In the genomic region with DNA sequence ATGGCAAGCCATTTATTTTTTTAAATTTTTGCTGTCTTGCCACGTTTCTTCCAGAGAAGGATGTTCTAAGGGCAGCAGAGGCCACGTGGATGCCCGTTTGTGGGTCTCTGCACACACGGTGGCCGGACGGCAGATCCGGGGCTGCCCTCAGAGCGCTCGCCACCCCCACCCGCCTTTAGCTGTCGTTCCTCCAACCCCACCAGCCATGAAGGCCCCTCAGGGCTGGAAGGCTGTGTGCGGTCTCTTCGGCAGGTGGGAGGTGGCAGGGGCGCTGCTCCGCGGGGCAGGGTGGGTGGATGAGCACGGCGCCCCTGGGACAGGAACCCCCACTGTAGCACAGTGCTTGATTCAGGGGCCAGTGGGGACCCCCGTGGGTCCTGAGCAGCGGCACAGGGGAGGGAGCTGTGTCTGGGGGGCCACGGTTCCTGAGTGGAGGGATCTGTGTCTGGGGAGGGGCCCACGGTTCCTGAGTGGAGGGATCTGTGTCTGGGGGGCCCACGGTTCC, we compare ENCODE assay signal across 19 cellular contexts. TPM values are rescaled to one million over a fixed set of nuclear protein-coding genes. Genes with fewer than 3 reads are reported as not detected.
DNase-seq lines count a peak whose midpoint lies in the region; ATAC-seq, FAIRE-seq and TF ChIP-seq lines count a peak whose summit lies in the region.
"Had no signal": no experiment of that assay in that cellular context is flagged by ENCODE, and none has a peak within 500 bp of the region (broad histone marks: within the 10 kb centered on the region; RNA-seq: fewer than 3 reads in every experiment).

No MANE protein-coding gene starts in this region.

- no peak for TF ChIP-seq CTCF in Caco-2 (IDR thresholded peaks at IDR 0.05; ENCODE audit: insufficient read depth in 1 of 2, low read depth in 1 of 2, low read length in 1 of 2, severe bottlenecking in 1 of 2, unreplicated experiment in 1 of 2)
- TF ChIP-seq CTCF in K562 (IDR thresholded peaks at IDR 0.05 in 2 of 3, conservative IDR thresholded peaks at IDR 0.05 in 1 of 3; ENCODE audit: insufficient read depth in 2 of 3, low read depth in 1 of 3, low read length in 3 of 3): no peak

- H3K27ac Mint-ChIP-seq in Caco-2 (ENCODE audit: unreplicated experiment): peak overlapping the region; percentile 76
- H3K27ac Mint-ChIP-seq: B cell had no signal

- H3K4me1 ChIP-seq in BLaER1 (peaks cover 83% of the 10 kb centered on the region), Caco-2 (peaks cover 59% of the 10 kb centered on the region), K562 (replicated peaks in 1 of 2; ENCODE audit: control insufficient read depth in 2 of 2, insufficient read depth in 2 of 2, low read length in 2 of 2) (peaks cover 40 to 96% of the 10 kb centered on the region in 2 experiments), small intestine (ENCODE audit: control insufficient read depth in 2 of 2, insufficient read depth in 1 of 2, low read depth in 1 of 2, low read length in 1 of 2) (peaks cover 5 to 6% of the 10 kb centered on the region in 2 donors)

- H3K27ac ChIP-seq in BLaER1 (peak overlapping the region; percentile 75; the same call in 1 of the 2 replicates), K562 (ENCODE audit: extremely low read depth, low read depth, low read length) (no peak overlapping the region), small intestine (ENCODE audit: low read depth in 1 of 2, low read length in 1 of 2) (peak overlapping the region; percentile 93 to 97)
- H3K27ac ChIP-seq: C4-2B, HL-60 had no signal

- H3K9me3 Mint-ChIP-seq in Caco-2 (ENCODE audit: unreplicated experiment): no peaks in the 10 kb centered on the region
- H3K9me3 Mint-ChIP-seq: CD4-positive, alpha-beta T cell; IgD-negative memory B cell had no signal

- CTCF ChIA-PET in Caco-2 (lab: Charles Lee) (no interaction called here), K562 (lab: Yijun Ruan, JAX; ENCODE audit: low intra/inter-chr PET ratio) (no interaction called here)

- in situ Hi-C loops in K562 (cut with MboI): no loop called here

- H3K4me3 Mint-ChIP-seq in Caco-2 (ENCODE audit: unreplicated experiment): no peak overlapping the region
- H3K4me3 Mint-ChIP-seq: B cell; CD4-positive, alpha-beta T cell had no signal

- no peak for TF ChIP-seq RAD21 in K562 (CRISPR knock-in tag; conservative IDR thresholded peaks at IDR 0.05 in 1 of 2, IDR thresholded peaks at IDR 0.05 in 1 of 2)

- 93% methylated on average over 9 of the region's 23 CpGs for WGBS in K562 (ENCODE audit: insufficient coverage, low coverage, missing lambda C conversion rate)
- 75 to 78% (median 78%) methylated on average over 22 to 23 of the region's 23 CpGs for WGBS in small intestine, 3 donors

- H3K36me3 Mint-ChIP-seq in Caco-2 (ENCODE audit: insufficient read depth, unreplicated experiment): peaks cover 56% of the 10 kb centered on the region
- H3K36me3 Mint-ChIP-seq: IgD-negative memory B cell had no signal

- DNase-seq in Caco-2: no peak
- DNase-seq in K562 (ENCODE audit: extremely low read depth in 1 of 4, low spot score in 3 of 4): no peak
- DNase-seq in small intestine: no peak
- DNase-seq in DMS53 treated with DMSO at 0.1 percent for 48 hours (lab: John Stamatoyannopoulos, UW; ENCODE audit: unreplicated experiment): no peak
- DNase-seq: CD4-positive, alpha-beta T cell; DMS153; DMS79 treated with DMSO at 0.1 percent for 48 hours; GF-D8; GOT3; H7; KG1 had no signal

- H3K4me3 ChIP-seq in BLaER1 (no peak overlapping the region), Caco-2 (ENCODE audit: low read depth, low read length) (no peak overlapping the region), K562 (no peak overlapping the region), small intestine (ENCODE audit: low read depth in 1 of 2, low read length in 2 of 2) (no peak overlapping the region)

- H3K9ac ChIP-seq in BLaER1 (0 out of 2 replicates have a peak overlapping the region, but pooled peaks have one; percentile 8), K562 (ENCODE audit: insufficient read depth in 1 of 2, low read depth in 2 of 2, low read length in 2 of 2) (no peak overlapping the region)

- H3K4me1 Mint-ChIP-seq in Caco-2 (ENCODE audit: low read depth, unreplicated experiment): peaks cover 31% of the 10 kb centered on the region
- H3K4me1 Mint-ChIP-seq: B cell had no signal

- BruUV-seq in Caco-2 (replicated peaks; lab: Mats Ljungman, UMichigan): no TSS peak
- no TSS peak for BruUV-seq in K562 (replicated peaks; lab: Mats Ljungman, UMichigan)

- H4K20me1 ChIP-seq in BLaER1: peaks cover 68% of the 10 kb centered on the region
- H4K20me1 ChIP-seq in K562 (replicated peaks; ENCODE audit: control insufficient read depth, insufficient read depth, low read length): no peaks in the 10 kb centered on the region

- no peak overlapping the region for H2AFZ ChIP-seq in K562 (ENCODE audit: low read depth, low read length)

- intact Hi-C loops in Caco-2 (cut with micrococcal nuclease; ENCODE audit: unreplicated experiment) (no loop called here), K562 (cut with micrococcal nuclease) (no loop called here)

- no peak for TF ChIP-seq EP300 in K562 (IDR thresholded peaks at IDR 0.05; ENCODE audit: low read length)

- TF ChIP-seq POLR2A in K562 (conservative IDR thresholded peaks at IDR 0.05): no peak

- H3K9me3 ChIP-seq in BLaER1 (no peaks in the 10 kb centered on the region), Caco-2 (no peaks in the 10 kb centered on the region), K562 (replicated peaks; ENCODE audit: control insufficient read depth, insufficient read depth, low read depth, low read length) (no peaks in the 10 kb centered on the region), small intestine (ENCODE audit: control insufficient read depth, low read depth) (no peaks in the 10 kb centered on the region)

- no peaks in the 10 kb centered on the region for H3K27me3 Mint-ChIP-seq in Caco-2 (ENCODE audit: insufficient read depth, unreplicated experiment)
- H3K27me3 Mint-ChIP-seq: B cell; CD4-positive, alpha-beta T cell; IgD-negative memory B cell had no signal

- POLR2A ChIA-PET in Caco-2 (lab: Charles Lee): no interaction called here
- POLR2A ChIA-PET in K562 (lab: Yijun Ruan, JAX): no interaction called here

- ATAC-seq in K562: no peak
- no peak for ATAC-seq in HG03439 (IDR thresholded peaks at IDR 0.05; ENCODE audit: unreplicated experiment)
- no peak for ATAC-seq in GM19351 (IDR thresholded peaks at IDR 0.05; ENCODE audit: unreplicated experiment)
- ATAC-seq: HCT116 had no signal

- H3K4me2 ChIP-seq in BLaER1: peak overlapping the region; percentile 36
- no peak overlapping the region for H3K4me2 ChIP-seq in K562 (ENCODE audit: insufficient read depth, low read length)

- H3K79me2 ChIP-seq in K562 (ENCODE audit: control insufficient read depth, insufficient read depth, low read length): peaks cover 54% of the 10 kb centered on the region

- H3K9me1 ChIP-seq in K562 (ENCODE audit: control insufficient read depth, insufficient read depth, low read length): peaks cover 6% of the 10 kb centered on the region

- no peak for FAIRE-seq in K562 (lab: Jason Lieb, UNC)
- no peak for FAIRE-seq in small intestine (lab: Jason Lieb, UNC)

- H3K27me3 ChIP-seq in BLaER1: no peaks in the 10 kb centered on the region
- no peaks in the 10 kb centered on the region for H3K27me3 ChIP-seq in Caco-2 (replicated peaks; ENCODE audit: control insufficient read depth, insufficient read depth, low read length)
- H3K27me3 ChIP-seq in K562 (ENCODE audit: control insufficient read depth in 2 of 2, insufficient read depth in 2 of 2, low read length in 2 of 2): no peaks in the 10 kb centered on the region
- no peaks in the 10 kb centered on the region for H3K27me3 ChIP-seq in small intestine (ENCODE audit: control insufficient read depth in 2 of 2, insufficient read depth in 2 of 2, low read length in 2 of 2)

- peaks cover 13% of the 10 kb centered on the region; the same call in 1 of the 2 replicates for H3K36me3 ChIP-seq in BLaER1
- peaks cover 3% of the 10 kb centered on the region for H3K36me3 ChIP-seq in Caco-2 (ENCODE audit: control insufficient read depth, insufficient read depth, low read length)
- H3K36me3 ChIP-seq in K562 (ENCODE audit: control insufficient read depth, insufficient read depth, low read length): peaks cover 65% of the 10 kb centered on the region; the same call in 2 of the 3 replicates
- no peaks in the 10 kb centered on the region for H3K36me3 ChIP-seq in small intestine (ENCODE audit: control insufficient read depth in 2 of 2, insufficient read depth in 2 of 2, low read length in 2 of 2)

TF ChIP-seq in K562, 482 proteins besides CTCF, POLR2A, EP300 and RAD21:
- TF ChIP-seq NEUROD1 (IDR thresholded peaks at IDR 0.05; ENCODE audit: borderline replicate concordance, low read depth, low read length, partially characterized antibody) (no peak), SAFB (IDR thresholded peaks at IDR 0.05; ENCODE audit: borderline replicate concordance, low read depth, low read length) (0 out of 2 replicates have a peak, but pooled peaks have one; percentile 9), POLR2G (IDR thresholded peaks at IDR 0.05; ENCODE audit: low read depth, low read length) (peak; percentile 46; the same call in 1 of the 2 replicates)

RNA-seq across cellular contexts. Expression of gene ZFPM1, which starts 49.7 kb away (rescaled TPM):
- total RNA-seq in Caco-2 (2022): 24.1 and 25.9 TPM in 2 replicates
- 14.4 and 38.8 TPM in 2 replicates for total RNA-seq in K562 (2011; cell fraction: chromatin; rRNA removed; ENCODE audit: low replicate concordance)
- total RNA-seq in K562 (2011; cell fraction: nucleolus; rRNA removed): 25.3 and 27.9 TPM in 2 replicates
- total RNA-seq in K562 (2011; cell fraction: nucleoplasm; rRNA removed): 16.8 and 18.9 TPM in 2 replicates
- 4.5 and 8.7 TPM in 2 replicates for total RNA-seq in K562 (2014; rRNA removed)
- total RNA-seq in K562 (2014; rRNA removed; fragmentation: Illumina TruSeq; extraction: Trizol): 0.26 and 0.47 TPM in 2 replicates
- 3.2 and 4.5 TPM in 2 replicates for total RNA-seq in K562 (2015; rRNA removed; fragmentation: Illumina TruSeq; extraction: Trizol)
- 32.7 and 35.9 TPM in 2 replicates for total RNA-seq in K562 (2021)
- polyA plus RNA-seq in K562 (2011; rRNA removed): 0.88 and 1.4 TPM in 2 replicates
- 0.81 and 4.8 TPM in 2 replicates for polyA plus RNA-seq in K562 (2011; cell fraction: cytosol; rRNA removed)
- 3.4 and 13.6 TPM in 2 replicates for polyA plus RNA-seq in K562 (2011; cell fraction: nucleus; rRNA removed)
- polyA plus RNA-seq in K562 (2012): 7.9 and 12.2 TPM in 2 replicates
- 1.2 and 5.1 TPM in 2 replicates for polyA plus RNA-seq in K562 (2014; fragmentation: Illumina TruSeq; extraction: Trizol)
- under 1 TPM; 0.03 to 0.11 TPM for polyA plus RNA-seq in K562 (2014; fragmentation: Nextera tagmentation; extraction: Ambion mirVana)
- polyA plus RNA-seq in K562 (2014; rRNA removed): 4.7 and 5.5 TPM in 2 replicates
- polyA minus RNA-seq in K562 (2011; rRNA and poly(A)+ RNA removed): 0.30 and 1.1 TPM in 2 replicates
- polyA minus RNA-seq in K562 (2011; cell fraction: cytosol; rRNA and poly(A)+ RNA removed): 12.3 and 14.7 TPM in 2 replicates
- 7.7 and 10.1 TPM in 2 replicates for polyA minus RNA-seq in K562 (2011; cell fraction: nucleus; rRNA and poly(A)+ RNA removed)
- polyA plus RNA-seq in small intestine: 10 to 100 TPM in 1 of 3 donors, 1 to 10 TPM in 2; 8.1 to 14.9 (median 9.2) TPM
